In the genomic region with DNA sequence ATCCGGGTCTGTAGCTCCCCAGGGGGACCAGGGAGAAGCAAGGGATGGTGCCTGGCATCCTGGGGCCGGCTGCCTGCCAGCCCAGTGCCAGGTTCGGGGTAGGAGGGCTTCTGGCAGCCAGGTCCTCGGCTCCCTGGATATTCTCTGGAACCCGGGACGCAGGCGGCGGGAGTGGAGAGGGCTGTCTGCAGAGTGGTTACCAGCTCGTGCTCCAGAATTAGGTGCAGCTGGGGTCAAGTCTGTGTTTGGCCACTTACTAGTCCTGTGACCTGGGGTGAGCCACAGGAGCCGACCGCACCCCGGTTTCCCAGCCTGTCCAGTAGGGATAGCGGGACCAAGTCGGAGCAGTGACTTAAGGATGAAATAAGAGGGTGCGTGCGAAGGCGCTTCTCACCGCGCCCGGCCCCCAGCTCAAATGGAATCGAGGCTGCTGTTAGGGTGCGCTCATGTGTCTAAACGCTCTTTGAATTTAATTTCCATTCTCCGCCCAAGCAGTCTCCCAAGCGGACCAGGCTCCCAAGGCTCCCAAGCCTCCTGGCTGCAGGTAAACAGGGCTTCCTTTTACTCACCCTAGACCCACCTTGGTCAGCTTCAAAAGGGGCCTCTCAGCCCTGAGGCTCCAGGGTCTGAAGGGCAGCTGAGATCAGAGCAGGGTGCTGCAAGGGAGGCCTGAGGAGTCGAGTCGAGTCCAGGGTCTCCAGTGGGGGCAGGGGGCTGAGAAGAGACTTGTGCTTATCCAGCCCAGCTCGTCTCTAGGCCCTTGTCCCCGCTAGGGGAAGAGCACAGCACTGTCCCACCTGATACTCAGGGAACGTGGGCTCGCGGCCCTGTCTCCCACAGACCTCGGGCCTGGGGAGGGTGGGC, we compare ENCODE assay signal across 29 cellular contexts.
"Had no signal": no experiment of that assay in that cellular context is flagged by ENCODE, and none has a peak within 500 bp of the region (broad histone marks: within the 10 kb centered on the region; RNA-seq: fewer than 3 reads in every experiment).

No MANE protein-coding gene starts in this region.

- H3K4me1 ChIP-seq: esophagus squamous epithelium, prostate gland, suprapubic skin, tibial artery, upper lobe of right lung had no signal

- H3K36me3 ChIP-seq: breast epithelium, esophagus squamous epithelium, neutrophil, ovary, prostate gland, suprapubic skin, tibial artery, upper lobe of right lung had no signal

- DNase-seq: activated CD4-positive, alpha-beta T cell treated with anti-CD3 and anti-CD28 coated beads for 1 hour; activated CD4-positive, alpha-beta T cell treated with anti-CD3 and anti-CD28 coated beads, Interleukin-2, amount 10 ng/mL, durations not matched to agents 7 days and 5 days; activated CD8-positive, alpha-beta T cell treated with anti-CD3 and anti-CD28 coated beads for 36 hours; activated naive CD8-positive, alpha-beta T cell treated with anti-CD3 and anti-CD28 coated beads, Interleukin-2, amount 50 U/mL, for 24 hours; activated T-cell treated with anti-CD3 and anti-CD28 coated beads, Interleukin-2, amount 50 U/mL, for 4 hours; amygdala; dermis blood vessel endothelial cell; effector CD4-positive, alpha-beta T cell; esophagus squamous epithelium; foreskin melanocyte; mesendoderm; retina; stimulated activated naive CD4-positive, alpha-beta T cell; SW 1271; T1000 had no signal

- H3K27me3 ChIP-seq: breast epithelium, neutrophil, ovary, upper lobe of right lung had no signal

- H3K27ac Mint-ChIP-seq: activated CD4-positive, alpha-beta T cell treated with anti-CD3 and anti-CD28 coated beads, Interleukin-2, amount 10 ng/mL, durations not matched to agents 7 days and 5 days; activated CD8-positive, alpha-beta T cell treated with anti-CD3 and anti-CD28 coated beads for 36 hours; activated naive CD4-positive, alpha-beta T cell treated with anti-CD3 and anti-CD28 coated beads, Interleukin-2, amount 50 U/mL, for 24 hours; activated naive CD8-positive, alpha-beta T cell treated with anti-CD3 and anti-CD28 coated beads, Interleukin-2, amount 50 U/mL, for 24 hours; activated T-helper 17 cell treated with anti-CD3 and anti-CD28 coated beads, Interleukin-2, amount 50 U/mL, for 72 hours; natural killer cell treated with Interleukin-12 subunit alpha and Interleukin-12 subunit beta and Interleukin-15 and Interleukin-18, amount 100 ng/mL, for 72 hours; T-helper 1 cell treated with Interleukin-12 subunit alpha and Interleukin-12 subunit beta and Interleukin-4 antibody, amounts not matched to agents 30 μg/mL and 1 μg/mL, for 36 hours; WTC11 had no signal

- H3K4me3 ChIP-seq: breast epithelium, esophagus squamous epithelium, lung, ovary, prostate gland, suprapubic skin, tibial artery, upper lobe of right lung had no signal

- H3K27me3 Mint-ChIP-seq: activated CD4-positive, alpha-beta T cell treated with anti-CD3 and anti-CD28 coated beads, Interleukin-2, amount 10 ng/mL, durations not matched to agents 7 days and 5 days; activated CD8-positive, alpha-beta T cell treated with anti-CD3 and anti-CD28 coated beads for 36 hours had no signal

- H3K36me3 Mint-ChIP-seq: activated naive CD4-positive, alpha-beta T cell treated with anti-CD3 and anti-CD28 coated beads, Interleukin-2, amount 50 U/mL, for 24 hours; natural killer cell treated with Interleukin-12 subunit alpha and Interleukin-12 subunit beta and Interleukin-15 and Interleukin-18, amount 100 ng/mL, for 72 hours; WTC11 had no signal

- H3K9me3 ChIP-seq: breast epithelium, esophagus squamous epithelium, neutrophil, ovary, prostate gland, suprapubic skin, tibial artery, upper lobe of right lung had no signal

- H3K4me3 Mint-ChIP-seq: activated CD4-positive, alpha-beta T cell treated with anti-CD3 and anti-CD28 coated beads, Interleukin-2, amount 10 ng/mL, durations not matched to agents 7 days and 5 days; activated CD8-positive, alpha-beta T cell treated with anti-CD3 and anti-CD28 coated beads for 36 hours; activated naive CD4-positive, alpha-beta T cell treated with anti-CD3 and anti-CD28 coated beads, Interleukin-2, amount 50 U/mL, for 24 hours; activated naive CD8-positive, alpha-beta T cell treated with anti-CD3 and anti-CD28 coated beads, Interleukin-2, amount 50 U/mL, for 24 hours; activated T-cell treated with anti-CD3 and anti-CD28 coated beads, Interleukin-2, amount 50 U/mL, for 4 hours; activated T-helper 17 cell treated with anti-CD3 and anti-CD28 coated beads, Interleukin-2, amount 50 U/mL, for 72 hours; central memory CD8-positive, alpha-beta T cell; natural killer cell treated with Interleukin-12 subunit alpha and Interleukin-12 subunit beta and Interleukin-15 and Interleukin-18, amount 100 ng/mL, for 72 hours; T-helper 1 cell treated with Interleukin-12 subunit alpha and Interleukin-12 subunit beta and Interleukin-4 antibody, amounts not matched to agents 30 μg/mL and 1 μg/mL, for 36 hours; WTC11 had no signal

- H3K9me3 Mint-ChIP-seq: activated CD8-positive, alpha-beta T cell treated with anti-CD3 and anti-CD28 coated beads for 36 hours; activated naive CD4-positive, alpha-beta T cell treated with anti-CD3 and anti-CD28 coated beads, Interleukin-2, amount 50 U/mL, for 24 hours; activated naive CD8-positive, alpha-beta T cell treated with anti-CD3 and anti-CD28 coated beads, Interleukin-2, amount 50 U/mL, for 24 hours; activated T-cell treated with anti-CD3 and anti-CD28 coated beads, Interleukin-2, amount 50 U/mL, for 4 hours; activated T-helper 17 cell treated with anti-CD3 and anti-CD28 coated beads, Interleukin-2, amount 50 U/mL, for 72 hours; central memory CD8-positive, alpha-beta T cell; natural killer cell treated with Interleukin-12 subunit alpha and Interleukin-12 subunit beta and Interleukin-15 and Interleukin-18, amount 100 ng/mL, for 72 hours; T-helper 1 cell treated with Interleukin-12 subunit alpha and Interleukin-12 subunit beta and Interleukin-4 antibody, amounts not matched to agents 30 μg/mL and 1 μg/mL, for 36 hours had no signal

- ATAC-seq: activated CD8-positive, alpha-beta T cell treated with anti-CD3 and anti-CD28 coated beads for 36 hours; activated naive CD8-positive, alpha-beta T cell treated with anti-CD3 and anti-CD28 coated beads, Interleukin-2, amount 50 U/mL, for 24 hours; activated T-cell treated with anti-CD3 and anti-CD28 coated beads, Interleukin-2, amount 50 U/mL, for 4 hours; activated T-helper 17 cell treated with anti-CD3 and anti-CD28 coated beads, Interleukin-2, amount 50 U/mL, for 72 hours; natural killer cell treated with Interleukin-12 subunit alpha and Interleukin-12 subunit beta and Interleukin-15 and Interleukin-18, amount 100 ng/mL, for 72 hours; upper lobe of right lung had no signal

- H3K27ac ChIP-seq: breast epithelium, esophagus squamous epithelium, neutrophil, ovary, prostate gland, suprapubic skin, tibial artery, upper lobe of right lung had no signal

- H3K4me1 Mint-ChIP-seq: activated naive CD4-positive, alpha-beta T cell treated with anti-CD3 and anti-CD28 coated beads, Interleukin-2, amount 50 U/mL, for 24 hours; activated naive CD8-positive, alpha-beta T cell treated with anti-CD3 and anti-CD28 coated beads, Interleukin-2, amount 50 U/mL, for 24 hours; activated T-helper 17 cell treated with anti-CD3 and anti-CD28 coated beads, Interleukin-2, amount 50 U/mL, for 72 hours; central memory CD8-positive, alpha-beta T cell had no signal
